In the genomic region with DNA sequence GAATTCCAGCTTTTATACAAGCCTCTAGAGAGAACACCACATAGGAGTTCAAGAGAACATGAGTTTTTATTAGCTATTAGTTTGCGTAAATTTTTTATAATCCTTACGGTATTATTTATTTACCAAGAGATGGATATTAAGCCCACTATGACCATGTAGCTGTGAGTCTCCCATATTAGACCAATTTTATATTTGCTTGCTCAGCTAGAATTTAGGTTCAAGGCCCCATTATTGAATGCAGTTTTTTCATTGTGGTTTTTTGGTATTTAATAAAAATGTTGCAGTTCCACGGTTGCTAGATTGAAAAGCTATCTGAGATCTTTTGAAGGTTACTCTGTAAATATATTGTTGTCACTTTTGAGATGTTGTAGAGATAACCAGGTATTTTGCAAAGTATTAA, we compare ENCODE assay signal across 28 cellular contexts. TPM values are rescaled to one million over a fixed set of nuclear protein-coding genes. Genes with fewer than 3 reads are reported as not detected.
"Had no signal": no experiment of that assay in that cellular context is flagged by ENCODE, and none has a peak within 500 bp of the region (broad histone marks: within the 10 kb centered on the region; RNA-seq: fewer than 3 reads in every experiment).

No MANE protein-coding gene starts in this region.

- H3K27me3 ChIP-seq: adrenal gland, body of pancreas, cardiac muscle cell, dorsolateral prefrontal cortex, gastrocnemius medialis, hepatocyte, vagina had no signal

- H3K27ac ChIP-seq: adrenal gland, body of pancreas, cardiac muscle cell, coronary artery, dorsolateral prefrontal cortex, gastrocnemius medialis, hepatocyte, skin epidermis, vagina had no signal

- H3K4me3 Mint-ChIP-seq: activated CD4-positive, alpha-beta T cell treated with anti-CD3 and anti-CD28 coated beads, Interleukin-2, amount 10 ng/mL, durations not matched to agents 7 days and 5 days; WTC11 had no signal

- H3K36me3 Mint-ChIP-seq: natural killer cell treated with Interleukin-12 subunit alpha and Interleukin-12 subunit beta and Interleukin-15 and Interleukin-18, amount 100 ng/mL, for 72 hours; type B pancreatic cell had no signal

- H3K27me3 Mint-ChIP-seq: activated CD4-positive, alpha-beta memory T cell treated with anti-CD3 and anti-CD28 coated beads, Interleukin-2, amount 10 ng/mL, durations not matched to agents 7 days and 5 days; activated CD4-positive, alpha-beta T cell treated with anti-CD3 and anti-CD28 coated beads, Interleukin-2, amount 10 ng/mL, durations not matched to agents 7 days and 5 days; activated naive CD8-positive, alpha-beta T cell treated with anti-CD3 and anti-CD28 coated beads for 36 hours; natural killer cell treated with Interleukin-12 subunit alpha and Interleukin-12 subunit beta and Interleukin-15 and Interleukin-18, amount 100 ng/mL, for 72 hours; stimulated activated memory B cell treated with anti-CD40 and anti-IgM and Interleukin-4, amounts not matched to agents 10 μg/mL and 1 μg/mL and 100 μg/mL, for 72 hours; stimulated activated naive CD8-positive, alpha-beta T cell treated with anti-CD3 and anti-CD28 coated beads, Interleukin-15, amount 100 ng/mL, for 72 hours; type B pancreatic cell had no signal

- H3K27ac Mint-ChIP-seq: activated CD4-positive, alpha-beta memory T cell treated with anti-CD3 and anti-CD28 coated beads, Interleukin-2, amount 10 ng/mL, durations not matched to agents 7 days and 5 days; activated CD4-positive, alpha-beta T cell treated with anti-CD3 and anti-CD28 coated beads, Interleukin-2, amount 10 ng/mL, durations not matched to agents 7 days and 5 days; activated naive CD8-positive, alpha-beta T cell treated with anti-CD3 and anti-CD28 coated beads for 36 hours; stimulated activated memory B cell treated with anti-CD40 and anti-IgM and Interleukin-4, amounts not matched to agents 10 μg/mL and 1 μg/mL and 100 μg/mL, for 72 hours; WTC11 had no signal

- H2AFZ ChIP-seq: hepatocyte had no signal

- H3K4me3 ChIP-seq: adrenal gland, body of pancreas, cardiac muscle cell, coronary artery, dorsolateral prefrontal cortex, gastrocnemius medialis, hepatocyte, skin epidermis, vagina had no signal

- H3K36me3 ChIP-seq: adrenal gland had no signal

- DNase-seq: activated CD4-positive, alpha-beta memory T cell treated with anti-CD3 and anti-CD28 coated beads, Interleukin-2, amount 10 ng/mL, durations not matched to agents 7 days and 5 days; activated CD4-positive, alpha-beta T cell treated with anti-CD3 and anti-CD28 coated beads for 1 hour; activated CD4-positive, alpha-beta T cell treated with anti-CD3 and anti-CD28 coated beads, Interleukin-2, amount 10 ng/mL, durations not matched to agents 7 days and 5 days; activated naive CD4-positive, alpha-beta T cell; activated naive CD8-positive, alpha-beta T cell treated with anti-CD3 and anti-CD28 coated beads for 36 hours; activated T-cell treated with anti-CD3 and anti-CD28 coated beads, Interleukin-2, amount 50 U/mL, for 48 hours; adrenal gland; aorta; body of pancreas; cerebellar nuclear complex; dorsolateral prefrontal cortex; effector memory CD4-positive, alpha-beta T cell; gastrocnemius medialis; stimulated activated CD4-positive, alpha-beta T cell treated with anti-CD3 and anti-CD28 coated beads, Interleukin-4, amount 100 ng/mL, for 4 hours; stimulated activated CD8-positive, alpha-beta memory T cell treated with anti-CD3 and anti-CD28 coated beads, Interleukin-4, amount 100 ng/mL, for 48 hours; stimulated activated naive CD8-positive, alpha-beta T cell treated with anti-CD3 and anti-CD28 coated beads, Interleukin-15, amount 100 ng/mL, for 72 hours; substantia nigra; T-helper 2 cell had no signal

- H3K9me3 Mint-ChIP-seq: activated CD4-positive, alpha-beta memory T cell treated with anti-CD3 and anti-CD28 coated beads, Interleukin-2, amount 10 ng/mL, durations not matched to agents 7 days and 5 days; activated CD4-positive, alpha-beta T cell treated with anti-CD3 and anti-CD28 coated beads, Interleukin-2, amount 10 ng/mL, durations not matched to agents 7 days and 5 days; activated naive CD8-positive, alpha-beta T cell treated with anti-CD3 and anti-CD28 coated beads for 36 hours; natural killer cell treated with Interleukin-12 subunit alpha and Interleukin-12 subunit beta and Interleukin-15 and Interleukin-18, amount 100 ng/mL, for 72 hours; stimulated activated memory B cell treated with anti-CD40 and anti-IgM and Interleukin-4, amounts not matched to agents 10 μg/mL and 1 μg/mL and 100 μg/mL, for 72 hours; stimulated activated naive CD8-positive, alpha-beta T cell treated with anti-CD3 and anti-CD28 coated beads, Interleukin-15, amount 100 ng/mL, for 72 hours; type B pancreatic cell had no signal

- ATAC-seq: body of pancreas; gastrocnemius medialis; natural killer cell treated with Interleukin-12 subunit alpha and Interleukin-12 subunit beta and Interleukin-15 and Interleukin-18, amount 100 ng/mL, for 72 hours; sciatic nerve; stimulated activated memory B cell treated with anti-CD40 and anti-IgM and Interleukin-4, amounts not matched to agents 10 μg/mL and 1 μg/mL and 100 μg/mL, for 72 hours; stimulated activated naive CD8-positive, alpha-beta T cell treated with anti-CD3 and anti-CD28 coated beads, Interleukin-15, amount 100 ng/mL, for 72 hours; WTC11 had no signal

- H3K9me3 ChIP-seq: adrenal gland, body of pancreas, gastrocnemius medialis, vagina had no signal

RNA-seq across cellular contexts. Expression of a gene that starts 38.9 kb away (rescaled TPM):
- polyA plus RNA-seq: hepatocyte had no signal
